22 cellular contexts compared by ENCODE assay signal in the genomic region with DNA sequence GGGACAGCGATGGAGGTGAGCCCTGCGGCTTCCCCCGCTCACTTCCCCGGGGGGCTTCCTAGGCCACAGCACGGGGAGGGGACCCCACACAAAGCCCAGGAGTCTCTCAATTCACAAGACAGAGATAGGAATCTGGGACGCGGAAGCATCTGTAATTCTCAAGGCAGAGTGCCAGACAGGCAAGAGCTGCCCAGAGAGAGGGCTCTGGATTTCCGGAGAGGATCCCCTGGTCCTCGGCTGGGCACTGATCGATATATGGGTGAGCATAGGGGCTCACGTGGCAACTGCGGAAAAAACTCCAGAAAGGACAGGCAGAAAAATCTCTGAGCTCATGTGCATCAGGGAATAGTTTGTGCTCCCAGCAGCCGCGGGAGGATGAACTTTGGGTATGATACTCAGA.
"Had no signal": no experiment of that assay in that cellular context is flagged by ENCODE, and none has a peak within 500 bp of the region (broad histone marks: within the 10 kb centered on the region; RNA-seq: fewer than 3 reads in every experiment).

No MANE protein-coding gene starts in this region.

- H3K27me3 ChIP-seq: MG63 had no signal

- H3K27ac ChIP-seq: RWPE1 had no signal

- H3K4me3 ChIP-seq: MG63 had no signal

- ATAC-seq: Panc1, PC-3 had no signal

- H3K9me3 ChIP-seq: MG63, SK-N-SH had no signal

- DNase-seq: Karpas-422, KBM-7, MG63, NCI-H1092, NCI-H1105 treated with DMSO at 0.1 percent for 48 hours, NCI-H1417 treated with DMSO at 0.1 percent for 48 hours, NCI-H146, NCI-H1694 treated with DMSO at 0.1 percent for 48 hours, NCI-H1930, NCI-H2081, NCI-H2107, NCI-H226, NCI-H446, NCI-H510A, NCI-H524 treated with DMSO at 0.1 percent for 48 hours, NCI-H69, NCI-H774, PC-3, SHP77, SK-N-SH had no signal

- H3K36me3 ChIP-seq: MG63 had no signal
